In genomic region chr4:142406051-142406549, GRCh38 we compare ENCODE assay signal across 8 cellular contexts.
A peak's percentile ranks its signal among the peaks of the same experiment; 100 is the strongest.
DNase-seq lines count a peak whose midpoint lies in the region; ATAC-seq, FAIRE-seq and TF ChIP-seq lines count a peak whose summit lies in the region.

No MANE protein-coding gene starts in this region.

- H3K9me3 ChIP-seq in SJCRH30 (replicated peaks) (no peaks in the 10 kb centered on the region), esophagus muscularis mucosa (no peaks in the 10 kb centered on the region), spleen (no peaks in the 10 kb centered on the region)

- 61% methylated on average over 5 of the region's 5 CpGs for WGBS in esophagus muscularis mucosa
- WGBS in spleen, 5 donors, result 50 to 74% (median 60%) methylated on average over 5 of the region's 5 CpGs

- TF ChIP-seq POLR2A in H54 (IDR thresholded peaks at IDR 0.05; ENCODE audit: low read depth, low read length) (no peak), esophagus muscularis mucosa (IDR thresholded peaks at IDR 0.05; ENCODE audit: low read depth) (no peak), spleen (IDR thresholded peaks at IDR 0.05) (no peak)

- peak overlapping the region; percentile 96 for H3K27ac ChIP-seq in SJCRH30
- H3K27ac ChIP-seq in esophagus muscularis mucosa (replicated peaks in 1 of 4), result peak overlapping the region; percentile 68 to 77 (median 70)
- peak overlapping the region; percentile 22 to 81 (median 70) for H3K27ac ChIP-seq in spleen

- H3K4me3 ChIP-seq in SJCRH30 (peak overlapping the region; percentile 66), esophagus muscularis mucosa (no peak overlapping the region), spleen (peak overlapping the region in 1 of 8 donors; percentile 69)

- H3K27me3 ChIP-seq in SJCRH30 (no peaks in the 10 kb centered on the region), esophagus muscularis mucosa (no peaks in the 10 kb centered on the region), spleen (replicated peaks in 1 of 7) (peaks cover 0 to 3% (median 0%) of the 10 kb centered on the region in 7 donors)

- ATAC-seq in HG02623 (IDR thresholded peaks at IDR 0.05; ENCODE audit: unreplicated experiment) (no peak), HG02870 (IDR thresholded peaks at IDR 0.05; ENCODE audit: unreplicated experiment) (no peak), HG03521 (IDR thresholded peaks at IDR 0.05; ENCODE audit: unreplicated experiment) (no peak)

- H3K36me3 ChIP-seq in SJCRH30, result peaks cover 3% of the 10 kb centered on the region
- H3K36me3 ChIP-seq in esophagus muscularis mucosa, result no peaks in the 10 kb centered on the region
- no peaks in the 10 kb centered on the region for H3K36me3 ChIP-seq in spleen

- TF ChIP-seq CTCF in esophagus muscularis mucosa (IDR thresholded peaks at IDR 0.05) (no peak), spleen (IDR thresholded peaks at IDR 0.05 in 8 of 11, conservative IDR thresholded peaks at IDR 0.05 in 3 of 11) (no peak)

- H3K4me1 ChIP-seq in SJCRH30 (peaks cover 31% of the 10 kb centered on the region), esophagus muscularis mucosa (peaks cover 23 to 30% (median 24%) of the 10 kb centered on the region in 4 donors), spleen (peaks cover 0 to 52% (median 17%) of the 10 kb centered on the region in 6 donors)

- peak; percentile 72 for FAIRE-seq in H54 (lab: Jason Lieb, UNC)

- DNase-seq in H54 (ENCODE audit: insufficient read length, low spot score), result no peak
- peak; percentile 79 to 88 for DNase-seq in SJCRH30
- no peak for DNase-seq in esophagus muscularis mucosa (ENCODE audit: extremely low spot score)
- no peak for DNase-seq in spleen
- no peak for DNase-seq in GDM1 (lab: John Stamatoyannopoulos, UW)

- intact Hi-C loops in esophagus muscularis mucosa (cut with DNase I) (no loop called here), spleen (cut with DNase I; ENCODE audit: low total_unique reads) (no loop called here)

- no peak for TF ChIP-seq EP300 in esophagus muscularis mucosa (IDR thresholded peaks at IDR 0.05)

Comparison
In these comparisons a context has a peak if more than half of its experiments do, and no peak if none do; other contexts are left out.
1. DNase-seq: peak in SJCRH30 (2 of 2); none in H54 (single experiment), esophagus muscularis mucosa (single experiment), spleen (single experiment) and GDM1 (single experiment).
2. Peak in every context shown above with its lines, with median percentiles within 50 percentile points of each other: H3K27ac ChIP-seq.